ENCODE assay signal across 8 cellular contexts in the genomic region with DNA sequence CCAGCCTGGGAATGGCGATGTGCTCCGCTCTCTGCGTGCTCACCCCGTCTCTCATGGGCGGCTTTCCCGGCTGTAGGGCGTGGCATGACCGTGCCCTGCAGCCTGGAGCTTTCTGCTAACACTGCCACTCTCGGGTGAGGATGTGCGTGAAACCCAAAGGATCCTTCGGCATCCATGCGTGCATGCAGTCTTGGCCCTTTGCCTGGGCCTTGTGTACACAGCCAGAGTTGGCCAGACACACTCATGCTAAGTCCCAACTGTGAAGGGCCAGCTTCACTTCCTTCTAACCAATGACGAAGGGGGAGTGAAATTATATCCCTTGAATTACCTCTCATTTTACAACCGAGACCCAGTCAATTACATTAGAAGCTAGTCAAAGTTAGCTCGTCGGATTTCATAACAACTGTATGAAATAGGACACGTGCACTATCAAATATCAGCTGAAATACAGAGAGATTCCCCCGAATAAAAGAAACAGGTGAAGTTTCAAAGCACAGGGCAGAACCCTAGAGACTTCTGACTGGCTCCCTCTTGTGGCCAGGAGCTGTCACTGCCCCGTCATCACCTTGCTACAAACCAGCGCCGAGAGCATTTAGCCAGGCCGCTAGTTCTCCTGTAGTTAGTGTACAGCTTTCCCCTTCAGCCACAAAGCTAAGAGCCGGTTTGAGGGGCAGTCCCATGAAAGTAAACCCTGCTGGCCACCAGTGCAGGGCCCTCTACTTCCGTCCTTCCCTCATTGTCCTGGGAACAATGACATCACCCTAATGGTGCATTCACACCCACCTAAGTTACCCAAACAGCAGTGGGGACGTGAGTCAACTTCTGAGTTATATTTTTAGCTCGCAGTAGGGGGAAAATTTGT.
DNase-seq lines count a peak whose midpoint lies in the region; ATAC-seq, FAIRE-seq and TF ChIP-seq lines count a peak whose summit lies in the region.

No MANE protein-coding gene starts in this region.

- H3K27ac ChIP-seq in foreskin keratinocyte (no peak overlapping the region), pancreas (no peak overlapping the region), transverse colon (no peak overlapping the region)

- no peak overlapping the region for H3K27ac Mint-ChIP-seq in activated T-helper 17 cell treated with anti-CD3 and anti-CD28 coated beads, Interleukin-2, amount 50 U/mL, for 72 hours

- no peaks in the 10 kb centered on the region for H3K9me3 Mint-ChIP-seq in activated T-helper 17 cell treated with anti-CD3 and anti-CD28 coated beads, Interleukin-2, amount 50 U/mL, for 72 hours

- in situ Hi-C loops in transverse colon (cut with MboI; ENCODE audit: low pct_ligation_motif_present in 1 of 4, low pct_unique_long_range_greater_than_20kb in 1 of 4, low sequenced_read_pairs in 3 of 4): loop anchor here in 2 of 4 donors (25.0 kb wide), 2 partner anchors 173 to 198 kb away; no protein-coding TSS in a partner anchor

- H3K36me3 Mint-ChIP-seq in activated T-helper 17 cell treated with anti-CD3 and anti-CD28 coated beads, Interleukin-2, amount 50 U/mL, for 72 hours (ENCODE audit: low read depth): no peaks in the 10 kb centered on the region

- intact Hi-C loops in pancreas (cut with DNase I): loop anchor here in 2 of 3 donors (10.0 kb wide), 2 partner anchors 95 to 105 kb away; no protein-coding TSS in a partner anchor
- intact Hi-C loops in transverse colon (cut with DNase I; ENCODE audit: low total_unique reads): loop anchor here (10.0 kb wide), 1 partner anchor 195 kb away; no protein-coding TSS in a partner anchor

- ATAC-seq in activated T-helper 17 cell treated with anti-CD3 and anti-CD28 coated beads, Interleukin-2, amount 50 U/mL, for 72 hours (replicated peaks): peak; percentile 93
- ATAC-seq in foreskin keratinocyte (peak; percentile 72), pancreas (peak; percentile 93 to 98 (median 94))

- H3K27me3 ChIP-seq in foreskin keratinocyte (no peaks in the 10 kb centered on the region), pancreas (no peaks in the 10 kb centered on the region), transverse colon (no peaks in the 10 kb centered on the region)

- peak overlapping the region; percentile 37 for H3K4me3 Mint-ChIP-seq in activated T-helper 17 cell treated with anti-CD3 and anti-CD28 coated beads, Interleukin-2, amount 50 U/mL, for 72 hours

- H3K27me3 Mint-ChIP-seq in activated T-helper 17 cell treated with anti-CD3 and anti-CD28 coated beads, Interleukin-2, amount 50 U/mL, for 72 hours: peaks cover 10% of the 10 kb centered on the region

- H3K36me3 ChIP-seq in pancreas (no peaks in the 10 kb centered on the region), transverse colon (no peaks in the 10 kb centered on the region)

- DNase-seq in EH (ENCODE audit: low read depth): peak; percentile 68
- peak; percentile 38 for DNase-seq in GOT3 (lab: John Stamatoyannopoulos, UW)
- DNase-seq in RPMI7951 (ENCODE audit: low read depth): peak; percentile 60
- DNase-seq in foreskin keratinocyte: peak; percentile 32 to 68
- DNase-seq in pancreas: peak; percentile 52 to 80 (median 77)
- DNase-seq in transverse colon: peak; percentile 69

- no peak for FAIRE-seq in pancreas (lab: Jason Lieb, UNC)

- H3K9me3 ChIP-seq in pancreas (no peaks in the 10 kb centered on the region), transverse colon (no peaks in the 10 kb centered on the region)

- H3K4me3 ChIP-seq in pancreas: no peak overlapping the region
- peak overlapping the region in 1 of 4 donors; percentile 9 for H3K4me3 ChIP-seq in transverse colon

- TF ChIP-seq CTCF in LNCAP (IDR thresholded peaks at IDR 0.05) (peak; percentile 98), foreskin keratinocyte (conservative IDR thresholded peaks at IDR 0.05) (peak; percentile 93), pancreas (IDR thresholded peaks at IDR 0.05) (peak; percentile 86 to 91 (median 88)), transverse colon (IDR thresholded peaks at IDR 0.05) (peak; percentile 73 to 89 (median 80))

- 26 to 30% methylated on average over 26 of the region's 26 CpGs for WGBS in pancreas, 2 donors
- 11 to 27% methylated on average over 7 to 26 of the region's 26 CpGs for WGBS in transverse colon (ENCODE audit: low coverage in 1 of 2), 2 donors

- TF ChIP-seq EP300 in transverse colon (IDR thresholded peaks at IDR 0.05; ENCODE audit: low read depth): no peak

- H3K4me1 ChIP-seq in foreskin keratinocyte (peaks cover 22% of the 10 kb centered on the region), pancreas (no peaks in the 10 kb centered on the region), transverse colon (peaks cover 0 to 6% (median 0%) of the 10 kb centered on the region in 4 donors)

- TF ChIP-seq POLR2A in transverse colon (IDR thresholded peaks at IDR 0.05): no peak

- peaks cover 7% of the 10 kb centered on the region for H3K4me1 Mint-ChIP-seq in activated T-helper 17 cell treated with anti-CD3 and anti-CD28 coated beads, Interleukin-2, amount 50 U/mL, for 72 hours
